In genomic region chr1:210250998-210251679, GRCh38 we compare ENCODE assay signal across 1 cellular context.
TF ChIP-seq lines count a peak whose summit lies in the region.

No MANE protein-coding gene starts in this region.

TF ChIP-seq in H1, 55 proteins besides CTCF, POLR2A, EP300 and RAD21 (continued from another document):
- TF ChIP-seq MAX (IDR thresholded peaks at IDR 0.05): peak; percentile 25; the same call in 1 of the 2 replicates
- peak; percentile 38 for TF ChIP-seq RNF2 (IDR thresholded peaks at IDR 0.05; ENCODE audit: borderline replicate concordance, low read depth, low read length, missing control alignments, poor library complexity, severe bottlenecking)
- no peak for TF ChIP-seq RXRA (IDR thresholded peaks at IDR 0.05; ENCODE audit: insufficient read depth, low read depth, low read length)
- 0 out of 2 replicates have a peak, but pooled peaks have one; percentile 37 for TF ChIP-seq PHF8 (conservative IDR thresholded peaks at IDR 0.05; ENCODE audit: low read depth, low read length)
- TF ChIP-seq RBBP5 (IDR thresholded peaks at IDR 0.05; ENCODE audit: borderline replicate concordance, low read depth, low read length): peak; percentile 61; the same call in 1 of the 2 replicates
- TF ChIP-seq CTBP2 (IDR thresholded peaks at IDR 0.05; ENCODE audit: borderline replicate concordance, insufficient read depth, insufficient read length, low read length): no peak
- TF ChIP-seq POU5F1 (IDR thresholded peaks at IDR 0.05; ENCODE audit: low read depth, low read length): peak; percentile 84
- TF ChIP-seq YY1 (IDR thresholded peaks at IDR 0.05; ENCODE audit: low read depth, low read length): peak; percentile 67
- TF ChIP-seq BACH1 (IDR thresholded peaks at IDR 0.05; ENCODE audit: low read length): no peak
- peak; percentile 50; the same call in 1 of the 2 replicates for TF ChIP-seq EGR1 (IDR thresholded peaks at IDR 0.05; ENCODE audit: borderline replicate concordance, low read depth, low read length)
- peak; percentile 82 for TF ChIP-seq TCF12 (IDR thresholded peaks at IDR 0.05; ENCODE audit: low read depth, low read length)
- peak; percentile 59 for TF ChIP-seq ASH2L (IDR thresholded peaks at IDR 0.05; ENCODE audit: low read length)
